2 cellular contexts compared by ENCODE assay signal in genomic region chr4:102627831-102628523, GRCh38.
TF ChIP-seq lines count a peak whose summit lies in the region.

No MANE protein-coding gene starts in this region.

TF ChIP-seq in IMR-90, 13 proteins besides CTCF, POLR2A, EP300 and RAD21:
- peak; percentile 66 for TF ChIP-seq FOS (IDR thresholded peaks at IDR 0.05; ENCODE audit: low read depth, low read length)
- TF ChIP-seq MXI1 (IDR thresholded peaks at IDR 0.05; ENCODE audit: borderline replicate concordance, low read depth, low read length) = no peak

TF ChIP-seq in GM12878, 131 proteins besides CTCF, POLR2A, EP300 and RAD21:
- TF ChIP-seq, protein P1, sequence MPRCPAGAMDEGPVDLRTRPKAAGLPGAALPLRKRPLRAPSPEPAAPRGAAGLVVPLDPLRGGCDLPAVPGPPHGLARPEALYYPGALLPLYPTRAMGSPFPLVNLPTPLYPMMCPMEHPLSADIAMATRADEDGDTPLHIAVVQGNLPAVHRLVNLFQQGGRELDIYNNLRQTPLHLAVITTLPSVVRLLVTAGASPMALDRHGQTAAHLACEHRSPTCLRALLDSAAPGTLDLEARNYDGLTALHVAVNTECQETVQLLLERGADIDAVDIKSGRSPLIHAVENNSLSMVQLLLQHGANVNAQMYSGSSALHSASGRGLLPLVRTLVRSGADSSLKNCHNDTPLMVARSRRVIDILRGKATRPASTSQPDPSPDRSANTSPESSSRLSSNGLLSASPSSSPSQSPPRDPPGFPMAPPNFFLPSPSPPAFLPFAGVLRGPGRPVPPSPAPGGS (IDR thresholded peaks at IDR 0.05; ENCODE audit: borderline replicate concordance, insufficient read depth, low read depth, low read length, poor library complexity, severe bottlenecking) = peak; percentile 23
- 0 out of 2 replicates have a peak, but pooled peaks have one; percentile 32 for TF ChIP-seq CREM (IDR thresholded peaks at IDR 0.05; ENCODE audit: low read depth)
- TF ChIP-seq ATF2 (IDR thresholded peaks at IDR 0.05; ENCODE audit: low read length) = 0 out of 2 replicates have a peak, but pooled peaks have one; percentile 38
- peak; percentile 40; the same call in 1 of the 2 replicates for TF ChIP-seq NFIC (IDR thresholded peaks at IDR 0.05; ENCODE audit: low read depth, low read length)
- no peak for TF ChIP-seq RELB (IDR thresholded peaks at IDR 0.05; ENCODE audit: low read depth)
- TF ChIP-seq JUNB (IDR thresholded peaks at IDR 0.05) = peak; percentile 73
- TF ChIP-seq, protein P2, sequence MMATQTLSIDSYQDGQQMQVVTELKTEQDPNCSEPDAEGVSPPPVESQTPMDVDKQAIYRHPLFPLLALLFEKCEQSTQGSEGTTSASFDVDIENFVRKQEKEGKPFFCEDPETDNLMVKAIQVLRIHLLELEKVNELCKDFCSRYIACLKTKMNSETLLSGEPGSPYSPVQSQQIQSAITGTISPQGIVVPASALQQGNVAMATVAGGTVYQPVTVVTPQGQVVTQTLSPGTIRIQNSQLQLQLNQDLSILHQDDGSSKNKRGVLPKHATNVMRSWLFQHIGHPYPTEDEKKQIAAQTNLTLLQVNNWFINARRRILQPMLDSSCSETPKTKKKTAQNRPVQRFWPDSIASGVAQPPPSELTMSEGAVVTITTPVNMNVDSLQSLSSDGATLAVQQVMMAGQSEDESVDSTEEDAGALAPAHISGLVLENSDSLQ (IDR thresholded peaks at IDR 0.05) = peak; percentile 67
- TF ChIP-seq ASH2L (IDR thresholded peaks at IDR 0.05; ENCODE audit: borderline replicate concordance, low read depth) = no peak
- TF ChIP-seq ATF7 (IDR thresholded peaks at IDR 0.05; ENCODE audit: low read depth) = no peak
- no peak for TF ChIP-seq HSF1 (IDR thresholded peaks at IDR 0.05; ENCODE audit: low read depth, low read length)
- TF ChIP-seq IRF4 (IDR thresholded peaks at IDR 0.05; ENCODE audit: low read depth, low read length) = 0 out of 2 replicates have a peak, but pooled peaks have one; percentile 30
- TF ChIP-seq LARP7 (IDR thresholded peaks at IDR 0.05) = no peak
- TF ChIP-seq, protein P3, sequence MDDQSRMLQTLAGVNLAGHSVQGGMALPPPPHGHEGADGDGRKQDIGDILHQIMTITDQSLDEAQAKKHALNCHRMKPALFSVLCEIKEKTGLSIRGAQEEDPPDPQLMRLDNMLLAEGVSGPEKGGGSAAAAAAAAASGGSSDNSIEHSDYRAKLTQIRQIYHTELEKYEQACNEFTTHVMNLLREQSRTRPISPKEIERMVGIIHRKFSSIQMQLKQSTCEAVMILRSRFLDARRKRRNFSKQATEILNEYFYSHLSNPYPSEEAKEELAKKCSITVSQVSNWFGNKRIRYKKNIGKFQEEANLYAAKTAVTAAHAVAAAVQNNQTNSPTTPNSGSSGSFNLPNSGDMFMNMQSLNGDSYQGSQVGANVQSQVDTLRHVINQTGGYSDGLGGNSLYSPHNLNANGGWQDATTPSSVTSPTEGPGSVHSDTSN (IDR thresholded peaks at IDR 0.05; ENCODE audit: insufficient replicate concordance, low read depth, low read length) = peak; percentile 19
- TF ChIP-seq FOXM1 (IDR thresholded peaks at IDR 0.05; ENCODE audit: low read depth, low read length) = peak; percentile 39; the same call in 1 of the 2 replicates
- peak; percentile 55; the same call in 1 of the 2 replicates for TF ChIP-seq RUNX3 (IDR thresholded peaks at IDR 0.05; ENCODE audit: low read length)
